Comparison of ENCODE assay signal across 8 cellular contexts in genomic region chr19:57350877-57351805, GRCh38. TPM values are rescaled to one million over a fixed set of nuclear protein-coding genes. Genes with fewer than 3 reads are reported as not detected.
A peak's percentile ranks its signal among the peaks of the same experiment; 100 is the strongest.
DNase-seq lines count a peak whose midpoint lies in the region; TF ChIP-seq lines count a peak whose summit lies in the region.

Gene ZNF304, plus strand, starts transcription at chr19:57351271. Its CDS starts 394 bp downstream, at chr19:57351665.

- H3K27me3 ChIP-seq in Loucy (ENCODE audit: insufficient read depth, low read length, poor library complexity, severe bottlenecking) = no peaks in the 10 kb centered on the region
- H3K27me3 ChIP-seq in neutrophil = peaks cover 20% of the 10 kb centered on the region

- peak within 1 kb of the TSS; percentile 81 for H3K4me3 ChIP-seq in Loucy (ENCODE audit: low read length, poor library complexity, severe bottlenecking)
- H3K4me3 ChIP-seq in neutrophil (ENCODE audit: low read depth in 1 of 2, low read length in 1 of 2) = peak within 1 kb of the TSS; percentile 64 to 77

- peak within 1 kb of the TSS; percentile 80 for H3K4me2 ChIP-seq in Loucy (ENCODE audit: low read depth, low read length, poor library complexity, severe bottlenecking)

- H2AFZ ChIP-seq in Loucy (ENCODE audit: low read length) = peak within 1 kb of the TSS; percentile 98

- H4K20me1 ChIP-seq in Loucy (ENCODE audit: insufficient read depth, low read length, poor library complexity, severe bottlenecking) = peaks cover 5% of the 10 kb centered on the region

- H3K4me1 ChIP-seq in Loucy (ENCODE audit: insufficient read depth, low read length, poor library complexity, severe bottlenecking) = peaks cover 12% of the 10 kb centered on the region
- H3K4me1 ChIP-seq in neutrophil (ENCODE audit: control insufficient read depth in 1 of 2, insufficient read depth in 1 of 2, low read depth in 1 of 2, low read length in 1 of 2) = peaks cover 12 to 17% of the 10 kb centered on the region in 2 experiments

- no peak for TF ChIP-seq CTCF in Loucy (conservative IDR thresholded peaks at IDR 0.05; ENCODE audit: low read length)
- no peak for TF ChIP-seq CTCF in neutrophil (IDR thresholded peaks at IDR 0.05)

- peak within 1 kb of the TSS; percentile 36 for H3K27ac ChIP-seq in neutrophil
- H3K27ac ChIP-seq in substantia nigra (ENCODE audit: low read depth, low read length, poor library complexity, severe bottlenecking) = peak within 1 kb of the TSS; percentile 66

- H3F3A ChIP-seq in Loucy (ENCODE audit: low read depth) = no peaks in the 10 kb centered on the region

- peaks cover 28% of the 10 kb centered on the region for H3K79me2 ChIP-seq in Loucy (ENCODE audit: insufficient read depth, low read length)

- H3K9me3 ChIP-seq in Loucy (ENCODE audit: insufficient read depth, low read depth, low read length) (no peaks in the 10 kb centered on the region), neutrophil (peaks cover 2% of the 10 kb centered on the region)

- DNase-seq in ELR (ENCODE audit: low read depth) (peak; percentile 94), H4 (ENCODE audit: low spot score) (peak; percentile 97), SHP77 treated with DMSO at 0.1 percent for 48 hours (lab: John Stamatoyannopoulos, UW) (peak; percentile 83), germinal center (ENCODE audit: low spot score) (peak; percentile 95), substantia nigra (lab: John Stamatoyannopoulos, UW) (peak; percentile 58 to 97 (median 90))
- DNase-seq in activated naive CD4-positive, alpha-beta T cell treated with Interleukin-2 at 50 U/mL for 16 hours = peak; percentile 85

- H3K36me3 ChIP-seq in Loucy (ENCODE audit: insufficient read depth, low read length) = peaks cover 15% of the 10 kb centered on the region; the same call in 1 of the 2 replicates
- H3K36me3 ChIP-seq in neutrophil = peaks cover 13% of the 10 kb centered on the region

- H3K9me2 ChIP-seq in Loucy (replicated peaks; ENCODE audit: low read depth, low read length) = no peaks in the 10 kb centered on the region; the same call in 1 of the 2 replicates

- H3K9ac ChIP-seq in Loucy (ENCODE audit: low read depth, low read length, poor library complexity, severe bottlenecking) = peak within 1 kb of the TSS; percentile 85

RNA-seq across cellular contexts. Expression of gene ZNF304, which starts in this region (rescaled TPM):
- 9.4 and 11.4 TPM in 2 replicates for total RNA-seq in H4 (2014; rRNA removed; shearing (Covaris generic))

Comparison
In these comparisons a context has a peak if more than half of its experiments do, and no peak if none do; other contexts are left out.
1. Peak in every context shown above with its lines: DNase-seq, H3K4me3 ChIP-seq and H3K27ac ChIP-seq.